In the genomic region with DNA sequence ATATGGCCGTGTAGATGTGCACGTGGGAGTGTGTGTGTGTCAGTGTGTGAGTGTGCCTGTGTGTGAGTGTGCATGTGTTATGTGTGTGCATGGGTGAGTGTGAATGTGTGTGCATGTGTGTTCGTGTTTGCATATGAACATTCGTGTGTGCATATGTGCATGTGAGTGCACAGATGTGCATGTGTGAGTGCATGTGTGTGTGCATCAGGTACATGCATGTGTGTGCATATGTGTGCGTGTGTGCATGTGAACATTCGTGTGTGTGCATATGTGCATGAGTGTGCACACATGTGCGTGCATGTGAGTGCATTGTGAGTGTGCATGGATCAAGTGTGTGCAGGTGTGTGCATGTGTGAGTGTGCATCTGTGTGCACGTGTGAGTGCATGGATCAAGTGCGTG, we compare ENCODE assay signal across 22 cellular contexts. TPM values are rescaled to one million over a fixed set of nuclear protein-coding genes. Genes with fewer than 3 reads are reported as not detected.
A peak's percentile ranks its signal among the peaks of the same experiment; 100 is the strongest.
DNase-seq lines count a peak whose midpoint lies in the region; ATAC-seq, FAIRE-seq and TF ChIP-seq lines count a peak whose summit lies in the region.
"Had no signal": no experiment of that assay in that cellular context is flagged by ENCODE, and none has a peak within 500 bp of the region (broad histone marks: within the 10 kb centered on the region; RNA-seq: fewer than 3 reads in every experiment).

No MANE protein-coding gene starts in this region.

- TF ChIP-seq POLR2A in H1 (IDR thresholded peaks at IDR 0.05; ENCODE audit: control extremely low read depth in 1 of 2, low read depth in 2 of 2, low read length in 2 of 2) (no peak), spleen (IDR thresholded peaks at IDR 0.05) (no peak)

- POLR2A ChIA-PET in H1 (lab: Charles Lee; ENCODE audit: partially characterized antibody) = no interaction called here

- H3K79me2 ChIP-seq in Karpas-422 (ENCODE audit: low read length) (no peaks in the 10 kb centered on the region), H1 (ENCODE audit: control insufficient read depth in 1 of 2, insufficient read depth in 2 of 2, low read length in 2 of 2) (no peaks in the 10 kb centered on the region)

- no peaks in the 10 kb centered on the region for H3K79me1 ChIP-seq in H1 (ENCODE audit: low read depth, low read length)

- no peak overlapping the region for H4K8ac ChIP-seq in H1 (ENCODE audit: extremely low read depth, insufficient read depth, low read length)

- H3K4me3 ChIP-seq in right atrium auricular region = no peak overlapping the region
- H3K4me3 ChIP-seq in Karpas-422 (ENCODE audit: low read length) = no peak overlapping the region
- H3K4me3 ChIP-seq in H1 (ENCODE audit: extremely low read depth in 1 of 4, insufficient read depth in 2 of 4, low read depth in 3 of 4, low read length in 4 of 4) = no peak overlapping the region
- H3K4me3 ChIP-seq in spleen = no peak overlapping the region
- H3K4me3 ChIP-seq: A549, GM23338, SJCRH30 had no signal

- H3K9me3 ChIP-seq in right atrium auricular region (no peaks in the 10 kb centered on the region), Karpas-422 (ENCODE audit: low read length) (no peaks in the 10 kb centered on the region), H1 (ENCODE audit: insufficient read depth in 2 of 2, low read depth in 1 of 2, low read length in 1 of 2) (no peaks in the 10 kb centered on the region), spleen (no peaks in the 10 kb centered on the region)
- H3K9me3 ChIP-seq: A549, SJCRH30 had no signal

- peak overlapping the region; percentile 27 for H3K4ac ChIP-seq in H1 (replicated peaks; ENCODE audit: insufficient read length, low read depth, low read length)

- H2AFZ ChIP-seq in Karpas-422 (ENCODE audit: low read length) = no peak overlapping the region
- H2AFZ ChIP-seq in H1 (ENCODE audit: low read length) = no peak overlapping the region
- H2AFZ ChIP-seq: GM23338 had no signal

- no peaks in the 10 kb centered on the region for H3K23me2 ChIP-seq in H1 (ENCODE audit: low read depth, low read length)

- H2BK5ac ChIP-seq in H1 (ENCODE audit: low read depth, low read length) = no peak overlapping the region

- H3K27me3 ChIP-seq in right atrium auricular region (no peaks in the 10 kb centered on the region), Karpas-422 (ENCODE audit: low read length) (no peaks in the 10 kb centered on the region), H1 (replicated peaks in 1 of 4; ENCODE audit: control insufficient read depth in 3 of 4, extremely low read depth in 1 of 4, insufficient read depth in 3 of 4, low read length in 3 of 4) (peaks cover 0 to 4% (median 0%) of the 10 kb centered on the region in 4 experiments; a peak in 1 of 7 replicates), spleen (replicated peaks in 1 of 7) (peaks cover 0 to 4% (median 0%) of the 10 kb centered on the region in 7 donors)
- H3K27me3 ChIP-seq: SJCRH30 had no signal

- no peak for TF ChIP-seq RAD21 in H1 (IDR thresholded peaks at IDR 0.05 in 1 of 2, conservative IDR thresholded peaks at IDR 0.05 in 1 of 2; ENCODE audit: low read depth in 2 of 2, low read length in 2 of 2)

- no peak for FAIRE-seq in H1 (lab: Jason Lieb, UNC)
- FAIRE-seq: A549 had no signal

- H3K36me3 ChIP-seq in right atrium auricular region (no peaks in the 10 kb centered on the region), Karpas-422 (ENCODE audit: insufficient read depth, low read length) (no peaks in the 10 kb centered on the region), H1 (ENCODE audit: control insufficient read depth in 2 of 4, insufficient read depth in 4 of 4, low read length in 3 of 4) (no peaks in the 10 kb centered on the region), spleen (no peaks in the 10 kb centered on the region)
- H3K36me3 ChIP-seq: SJCRH30 had no signal

- H4K20me1 ChIP-seq in Karpas-422 (ENCODE audit: insufficient read depth, low read depth, low read length) (no peaks in the 10 kb centered on the region), H1 (replicated peaks in 1 of 2; ENCODE audit: control insufficient read depth in 1 of 2, insufficient read depth in 2 of 2, low read length in 2 of 2) (peaks cover 0 to 4% of the 10 kb centered on the region in 2 experiments)

- H3K18ac ChIP-seq in H1 (ENCODE audit: extremely low read depth, low read length) = no peak overlapping the region

- ATAC-seq in Right ventricle myocardium superior (ENCODE audit: poor library complexity) (no peak), HG02852 (IDR thresholded peaks at IDR 0.05; ENCODE audit: unreplicated experiment) (no peak)
- ATAC-seq: GM23338, HCT116 had no signal

- H2BK120ac ChIP-seq in H1 (replicated peaks; ENCODE audit: low read depth, low read length) = no peak overlapping the region

- peak overlapping the region; percentile 93 for H3K14ac ChIP-seq in H1 (ENCODE audit: insufficient read length)

- no peak overlapping the region for H3K4me2 ChIP-seq in Karpas-422 (ENCODE audit: low read depth, low read length, poor library complexity, severe bottlenecking)
- H3K4me2 ChIP-seq in H1 (ENCODE audit: insufficient read depth in 1 of 2, low read depth in 2 of 2, low read length in 2 of 2) = no peak overlapping the region
- H3K4me2 ChIP-seq: A549, GM23338 had no signal

- no peak overlapping the region for H3K23ac ChIP-seq in H1 (ENCODE audit: insufficient read length)

- H3K9ac ChIP-seq in Karpas-422 (ENCODE audit: low read length) = no peak overlapping the region
- peak overlapping the region in 1 of 4 experiments; percentile 32; a peak in 1 of 7 replicates for H3K9ac ChIP-seq in H1 (replicated peaks in 1 of 4; ENCODE audit: extremely low read depth in 1 of 4, low read depth in 3 of 4, low read length in 3 of 4)

- TF ChIP-seq CTCF in right atrium auricular region (IDR thresholded peaks at IDR 0.05) = no peak
- no peak for TF ChIP-seq CTCF in H1 (IDR thresholded peaks at IDR 0.05; ENCODE audit: control extremely low read depth in 1 of 3, insufficient read depth in 1 of 3, low read depth in 1 of 3, low read length in 3 of 3)
- TF ChIP-seq CTCF in spleen (IDR thresholded peaks at IDR 0.05 in 8 of 11, conservative IDR thresholded peaks at IDR 0.05 in 3 of 11) = no peak

- H2BK12ac ChIP-seq in H1 (ENCODE audit: low read depth, low read length) = peak overlapping the region; percentile 56; the same call in 1 of the 2 replicates

- H3K4me1 ChIP-seq in right atrium auricular region (no peaks in the 10 kb centered on the region), Karpas-422 (ENCODE audit: low read length) (no peaks in the 10 kb centered on the region), H1 (replicated peaks in 1 of 4; ENCODE audit: control insufficient read depth in 3 of 4, insufficient read depth in 4 of 4, low read length in 3 of 4) (peaks cover 0 to 2% (median 0%) of the 10 kb centered on the region in 4 experiments; a peak in 1 of 7 replicates), spleen (no peaks in the 10 kb centered on the region)
- H3K4me1 ChIP-seq: A549, SJCRH30 had no signal

- peak overlapping the region; percentile 11; the same call in 1 of the 2 replicates for H2BK15ac ChIP-seq in H1 (ENCODE audit: low read length)

- H2BK20ac ChIP-seq in H1 (ENCODE audit: low read length) = no peak overlapping the region

- no peak overlapping the region for H4K91ac ChIP-seq in H1 (replicated peaks; ENCODE audit: insufficient read length, low read length)

- peak; percentile 8 for DNase-seq in Right ventricle myocardium superior
- DNase-seq in right atrium auricular region (ENCODE audit: low spot score) = no peak
- DNase-seq in Karpas-422 = peak; percentile 2
- no peak for DNase-seq in H1 (ENCODE audit: low read depth in 1 of 2, low spot score in 2 of 2)
- DNase-seq in spleen = peak; percentile 48
- no peak for DNase-seq in NOMO-1 (lab: John Stamatoyannopoulos, UW; ENCODE audit: unreplicated experiment in 2 of 2)
- DNase-seq in SHP77 treated with DMSO at 0.1 percent for 48 hours (lab: John Stamatoyannopoulos, UW) = no peak
- DNase-seq: CD4-positive, alpha-beta T cell; GF-D8; KG1; NCI-H1417; NCI-H187 treated with DMSO at 0.1 percent for 48 hours; NCI-H2227 treated with DMSO at 0.1 percent for 48 hours; NCI-H510A treated with DMSO at 0.1 percent for 48 hours; NCI-H774; SJCRH30 had no signal

- 80% methylated on average over 9 of the region's 9 CpGs; no CpG with 5 or more reads in 1 of the 2 experiments for WGBS in H1 (ENCODE audit: extremely low coverage in 1 of 2, insufficient coverage in 1 of 2, insufficient read length in 1 of 2, insufficient replicate concordance in 2 of 2, low coverage in 1 of 2, low lambda C conversion rate in 2 of 2, missing lambda C conversion rate in 1 of 2), 2 experiments
- WGBS in spleen, 5 donors = 84 to 90% (median 86%) methylated on average over 9 of the region's 9 CpGs

- no peak overlapping the region for H4K5ac ChIP-seq in H1 (ENCODE audit: insufficient read length, low read depth, low read length)

- no peak for TF ChIP-seq EP300 in H1 (IDR thresholded peaks at IDR 0.05; ENCODE audit: borderline replicate concordance in 1 of 2, low read depth in 2 of 2, low read length in 2 of 2)

- CTCF ChIA-PET in H1 (lab: Charles Lee; ENCODE audit: partially characterized antibody) = interaction anchor here (0.9 kb wide), 1 partner anchor 135 kb away, joined by 3 read pairs; no protein-coding TSS in a partner anchor

- intact Hi-C loops in Right ventricle myocardium superior (cut with DNase I) (loop anchor here (10.0 kb wide), 1 partner anchor 317 kb away; no protein-coding TSS in a partner anchor), spleen (cut with DNase I; ENCODE audit: low total_unique reads) (no loop called here)

- H3K27ac ChIP-seq in right atrium auricular region (no peak overlapping the region), Karpas-422 (ENCODE audit: low read length) (no peak overlapping the region), H1 (ENCODE audit: low read depth, low read length) (no peak overlapping the region), spleen (no peak overlapping the region)
- H3K27ac ChIP-seq: A549, SJCRH30 had no signal

- H3K56ac ChIP-seq in H1 (replicated peaks; ENCODE audit: insufficient read length, low read depth, low read length) = no peak overlapping the region

- H2AK5ac ChIP-seq in H1 (ENCODE audit: low read depth, low read length) = peak overlapping the region; percentile 98

- H3K9me2 ChIP-seq in Karpas-422 (replicated peaks; ENCODE audit: insufficient read depth, low read length) = no peaks in the 10 kb centered on the region

RNA-seq across cellular contexts. Expression of a gene that starts 2.5 kb away (rescaled TPM):
- total RNA-seq in Right ventricle myocardium superior (7.1 TPM), right atrium auricular region (1 to 10 TPM; 2.6 to 8.9 TPM), spleen (10 to 100 TPM in 2 of 7 donors, 1 to 10 TPM in 3, under 1 TPM in 1, not detected in 1; 0.60 to 17.9 (median 1.8) TPM)
- not detected in 2 replicates for total RNA-seq in Karpas-422 (2014; rRNA removed; shearing (Covaris generic); ENCODE audit: low replicate concordance)
- total RNA-seq in H1 (2021; fragmentation: NEBNext Ultra II Directional; extraction: Animal tissue kit (Norgen Biotek cat#: 25700)) = not detected in 2 replicates
- polyA plus RNA-seq in H1 (2011; rRNA removed) (0.09 TPM in 2 replicates), spleen (under 1 TPM; 0.26 to 0.65 (median 0.59) TPM)
- 0.12 TPM for polyA plus RNA-seq in H1 (2011; cell fraction: cytosol; rRNA removed)
- 1.5 TPM for polyA plus RNA-seq in H1 (2011; cell fraction: nucleus; rRNA removed)
- polyA plus RNA-seq in H1 (2012, experiment 1 of 2) = not detected in 4 replicates
- not detected for polyA plus RNA-seq in H1 (2012, experiment 2 of 2)
- polyA plus RNA-seq in H1 (2013, experiment 1 of 2) = not detected
- polyA plus RNA-seq in H1 (2013, experiment 2 of 2) = not detected
- not detected in 2 replicates for polyA minus RNA-seq in H1 (2011; rRNA and poly(A)+ RNA removed)
- not detected for polyA minus RNA-seq in H1 (2011; cell fraction: cytosol; rRNA and poly(A)+ RNA removed)
- not detected for polyA minus RNA-seq in H1 (2011; cell fraction: nucleus; rRNA and poly(A)+ RNA removed)
- total RNA-seq: GM23338, SJCRH30 had no signal
- polyA plus RNA-seq: A549, BJ, GM23338 had no signal

RNA-seq across cellular contexts. Expression of a gene that starts 8.0 kb away (rescaled TPM):
- total RNA-seq in Right ventricle myocardium superior (10.1 TPM), right atrium auricular region (10 to 100 TPM in 1 of 2 donors, 1 to 10 TPM in 1; 1.2 to 12.5 TPM), spleen (1 to 10 TPM in 4 of 7 donors, not detected in 3; 1.1 to 8.2 (median 4.5) TPM)
- total RNA-seq in Karpas-422 (2014; rRNA removed; shearing (Covaris generic); ENCODE audit: low replicate concordance) = not detected in 2 replicates
- total RNA-seq in H1 (2021; fragmentation: NEBNext Ultra II Directional; extraction: Animal tissue kit (Norgen Biotek cat#: 25700)) = not detected in 2 replicates
- polyA plus RNA-seq in H1 (2011; rRNA removed) (0.08 TPM in 1 of 2 replicates, not detected in the other), spleen (under 1 TPM in 2 of 3 donors, not detected in 1; 0.29 to 0.50 TPM)
- 0.06 TPM for polyA plus RNA-seq in H1 (2011; cell fraction: cytosol; rRNA removed)
- 0.50 TPM for polyA plus RNA-seq in H1 (2011; cell fraction: nucleus; rRNA removed)
- not detected in 4 replicates for polyA plus RNA-seq in H1 (2012, experiment 1 of 2)
- polyA plus RNA-seq in H1 (2012, experiment 2 of 2) = not detected
- polyA plus RNA-seq in H1 (2013, experiment 1 of 2) = not detected
- not detected for polyA plus RNA-seq in H1 (2013, experiment 2 of 2)
- not detected in 2 replicates for polyA minus RNA-seq in H1 (2011; rRNA and poly(A)+ RNA removed)
- polyA minus RNA-seq in H1 (2011; cell fraction: cytosol; rRNA and poly(A)+ RNA removed) = not detected
- polyA minus RNA-seq in H1 (2011; cell fraction: nucleus; rRNA and poly(A)+ RNA removed) = not detected
- total RNA-seq: CD4-positive, alpha-beta T cell; GM23338; RPMI7951; SJCRH30 had no signal
- polyA plus RNA-seq: A549, BJ had no signal

RNA-seq across cellular contexts. Expression of a gene that starts 12.9 kb away (rescaled TPM):
- total RNA-seq in Right ventricle myocardium superior (0.19 TPM), right atrium auricular region (not detected), spleen (under 1 TPM in 1 of 7 donors, not detected in 6; 0.46 TPM)
- not detected in 2 replicates for total RNA-seq in Karpas-422 (2014; rRNA removed; shearing (Covaris generic); ENCODE audit: low replicate concordance)
- total RNA-seq in H1 (2021; fragmentation: NEBNext Ultra II Directional; extraction: Animal tissue kit (Norgen Biotek cat#: 25700)) = not detected in 2 replicates
- polyA plus RNA-seq in H1 (2011; rRNA removed) (not detected in 2 replicates), spleen (not detected)
- polyA plus RNA-seq in H1 (2011; cell fraction: cytosol; rRNA removed) = not detected
- not detected for polyA plus RNA-seq in H1 (2011; cell fraction: nucleus; rRNA removed)
- 0.55 to 0.76 TPM (median 0.67 TPM) in 4 replicates for polyA plus RNA-seq in H1 (2012, experiment 1 of 2)
- polyA plus RNA-seq in H1 (2012, experiment 2 of 2) = not detected
- polyA plus RNA-seq in H1 (2013, experiment 1 of 2) = not detected
- polyA plus RNA-seq in H1 (2013, experiment 2 of 2) = not detected
- polyA minus RNA-seq in H1 (2011; rRNA and poly(A)+ RNA removed) = not detected in 2 replicates
- polyA minus RNA-seq in H1 (2011; cell fraction: cytosol; rRNA and poly(A)+ RNA removed) = not detected
- not detected for polyA minus RNA-seq in H1 (2011; cell fraction: nucleus; rRNA and poly(A)+ RNA removed)
- total RNA-seq: CD4-positive, alpha-beta T cell; GM23338; SJCRH30 had no signal
- polyA plus RNA-seq: A549, BJ had no signal

RNA-seq across cellular contexts. Expression of a gene that starts 17.9 kb away (rescaled TPM):
- 0.51 TPM for total RNA-seq in Right ventricle myocardium superior
- under 1 TPM in 1 of 2 donors, not detected in 1; 0.63 TPM for total RNA-seq in right atrium auricular region
- total RNA-seq in Karpas-422 (2014; rRNA removed; shearing (Covaris generic); ENCODE audit: low replicate concordance) = not detected in 2 replicates
- total RNA-seq in H1 (2021; fragmentation: NEBNext Ultra II Directional; extraction: Animal tissue kit (Norgen Biotek cat#: 25700)) = not detected in 2 replicates
- 0.26 and 0.61 TPM in 2 replicates for polyA plus RNA-seq in H1 (2011; rRNA removed)
- polyA plus RNA-seq in H1 (2011; cell fraction: cytosol; rRNA removed) = 0.62 TPM
- polyA plus RNA-seq in H1 (2011; cell fraction: nucleus; rRNA removed) = 8.5 TPM
- 0.42 to 1.1 TPM (median 0.70 TPM) in 4 replicates for polyA plus RNA-seq in H1 (2012, experiment 1 of 2)
- polyA plus RNA-seq in H1 (2012, experiment 2 of 2) = 0.18 TPM
- polyA plus RNA-seq in H1 (2013, experiment 1 of 2) = 0.36 TPM
- 0.17 TPM for polyA plus RNA-seq in H1 (2013, experiment 2 of 2)
- 0.28 TPM in 1 of 2 replicates, not detected in the other for polyA minus RNA-seq in H1 (2011; rRNA and poly(A)+ RNA removed)
- polyA minus RNA-seq in H1 (2011; cell fraction: cytosol; rRNA and poly(A)+ RNA removed) = not detected
- polyA minus RNA-seq in H1 (2011; cell fraction: nucleus; rRNA and poly(A)+ RNA removed) = not detected
- total RNA-seq in spleen = under 1 TPM in 1 of 7 donors, not detected in 6; 0.76 TPM
- under 1 TPM in 1 of 3 donors, not detected in 2; 0.11 TPM for polyA plus RNA-seq in spleen
- total RNA-seq: CD4-positive, alpha-beta T cell; RPMI7951; SJCRH30 had no signal
- polyA plus RNA-seq: A549, BJ, GM23338 had no signal

Comparison
In these comparisons a context has a peak if more than half of its experiments do, and no peak if none do; other contexts are left out.
1. DNase-seq: peak in Right ventricle myocardium superior (single experiment), Karpas-422 (single experiment) and spleen (single experiment); none in right atrium auricular region (single experiment), H1 (0 of 2), NOMO-1 (0 of 2) and SHP77 treated with DMSO at 0.1 percent for 48 hours (single experiment).